In genomic region chr1:229227298-229227919, GRCh38 we compare ENCODE assay signal across 8 cellular contexts. TPM values are rescaled to one million over a fixed set of nuclear protein-coding genes. Genes with fewer than 3 reads are reported as not detected.
A peak's percentile ranks its signal among the peaks of the same experiment; 100 is the strongest.
DNase-seq lines count a peak whose midpoint lies in the region; ATAC-seq and TF ChIP-seq lines count a peak whose summit lies in the region.

No MANE protein-coding gene starts in this region.

- peaks cover 70 to 78% of the 10 kb centered on the region in 2 experiments for H3K4me1 ChIP-seq in HCT116 (ENCODE audit: control insufficient read depth in 1 of 2, insufficient read depth in 2 of 2, low read length in 2 of 2)

- no peaks in the 10 kb centered on the region for H3K9me2 ChIP-seq in HCT116 (ENCODE audit: insufficient read depth)

- no peak overlapping the region for H3K4me3 ChIP-seq in HCT116 (replicated peaks in 1 of 2; ENCODE audit: low read depth in 1 of 2, low read length in 2 of 2)

- H3K4me2 ChIP-seq in HCT116 (ENCODE audit: low read length): peak overlapping the region; percentile 49

- H3K79me2 ChIP-seq in HCT116 (ENCODE audit: insufficient read depth, low read length): no peaks in the 10 kb centered on the region

- intact Hi-C loops in HCT116 (cut with micrococcal nuclease): loop anchor here (1.0 to 10.0 kb wide), 4 partner anchors 393 to 563 kb away; partner anchors contain the start of gene RHOU

- TF ChIP-seq CTCF in HCT116 (IDR thresholded peaks at IDR 0.05 in 2 of 3, conservative IDR thresholded peaks at IDR 0.05 in 1 of 3; ENCODE audit: borderline replicate concordance in 1 of 3, insufficient read depth in 1 of 3, low read depth in 2 of 3, low read length in 2 of 3): peak; percentile 78 to 96 (median 88)

- no peaks in the 10 kb centered on the region for H3K9me3 ChIP-seq in HCT116 (ENCODE audit: control insufficient read depth in 1 of 2, insufficient read depth in 1 of 2, low read depth in 1 of 2, low read length in 2 of 2)

- H3K36me3 ChIP-seq in HCT116 (ENCODE audit: control insufficient read depth in 1 of 2, insufficient read depth in 2 of 2, low read length in 2 of 2): no peaks in the 10 kb centered on the region

- H3K27me3 ChIP-seq in HCT116 (ENCODE audit: insufficient read depth, low read length): no peaks in the 10 kb centered on the region

- DNase-seq in Ammon's horn (ENCODE audit: low spot score): peak; percentile 93
- peak; percentile 61 for DNase-seq in HCT116 (ENCODE audit: low read depth, low spot score)
- peak; percentile 78 for DNase-seq in NCI-H510A (lab: John Stamatoyannopoulos, UW)
- DNase-seq in activated CD4-positive, alpha-beta T cell treated with anti-CD3 and anti-CD28 coated beads for 24 hours (ENCODE audit: low read depth in 2 of 2): peak; percentile 73 to 76
- peak; percentile 70 for DNase-seq in central memory CD4-positive, alpha-beta T cell
- DNase-seq in left kidney (ENCODE audit: low read depth, low spot score): peak; percentile 90
- DNase-seq in stimulated activated CD4-positive, alpha-beta T cell treated with anti-CD3 and anti-CD28 coated beads, TNF-alpha, amount 100 ng/mL, for 1 hour (ENCODE audit: low read depth in 3 of 3, low spot score in 1 of 3): peak; percentile 62 to 79 (median 71)

- H3K27ac ChIP-seq in HCT116 (ENCODE audit: low read depth, low read length): no peak overlapping the region

- POLR2A ChIA-PET in HCT116 (lab: Charles Lee): no interaction called here

- CTCF ChIA-PET in HCT116 (lab: Charles Lee): interaction anchor here (0.7 to 3.4 kb wide), 7 partner anchors 9 to 563 kb away, joined by 3 to 18 read pairs (median 5); partner anchors contain the start of gene RHOU

- no TSS peak for BruUV-seq in HCT116 (replicated peaks; lab: Mats Ljungman, UMichigan)

- H4K20me1 ChIP-seq in HCT116 (ENCODE audit: insufficient read depth): no peaks in the 10 kb centered on the region

- peak overlapping the region; percentile 98 for H2AFZ ChIP-seq in HCT116 (ENCODE audit: low read depth, low read length, poor library complexity, severe bottlenecking)

- ATAC-seq in HCT116: peak; percentile 54
- ATAC-seq in GM19467 (IDR thresholded peaks at IDR 0.05; ENCODE audit: unreplicated experiment): no peak

- TF ChIP-seq POLR2A in HCT116 (IDR thresholded peaks at IDR 0.05; ENCODE audit: borderline replicate concordance, extremely low read depth, insufficient read depth, insufficient read length): no peak

- H3K9ac ChIP-seq in HCT116 (ENCODE audit: low read length): no peak overlapping the region

- RAD21 ChIA-PET in HCT116 (lab: Charles Lee; ENCODE audit: low non-redundant PET in 1 of 2, low total read pairs in 2 of 2, uncharacterized antibody in 2 of 2, unreplicated experiment in 2 of 2): no interaction called here

- peak; percentile 96 for TF ChIP-seq RAD21 in HCT116 (IDR thresholded peaks at IDR 0.05; ENCODE audit: low read depth)

TF ChIP-seq in HCT116, 20 proteins besides CTCF, POLR2A, EP300 and RAD21:
- no peak for TF ChIP-seq EGR1 (IDR thresholded peaks at IDR 0.05; ENCODE audit: low read depth)
- peak; percentile 37 for TF ChIP-seq CBX3 (IDR thresholded peaks at IDR 0.05; ENCODE audit: low read depth)
- no peak for TF ChIP-seq ATF3 (IDR thresholded peaks at IDR 0.05)
- TF ChIP-seq MAX (IDR thresholded peaks at IDR 0.05): 0 out of 2 replicates have a peak, but pooled peaks have one; percentile 28
- TF ChIP-seq EZH2phosphoT487 (IDR thresholded peaks at IDR 0.05; ENCODE audit: borderline replicate concordance): no peak
- no peak for TF ChIP-seq TCF7L2 (IDR thresholded peaks at IDR 0.05; ENCODE audit: borderline replicate concordance, extremely low read depth, insufficient read depth, insufficient read length)
- peak; percentile 70 for TF ChIP-seq YY1 (IDR thresholded peaks at IDR 0.05; ENCODE audit: extremely low read depth, insufficient replicate concordance, low read depth, low read length)
- no peak for TF ChIP-seq SP1 (IDR thresholded peaks at IDR 0.05; ENCODE audit: low read depth)
- TF ChIP-seq ELF1 (IDR thresholded peaks at IDR 0.05; ENCODE audit: borderline replicate concordance, low read depth): no peak
- no peak for TF ChIP-seq REST (IDR thresholded peaks at IDR 0.05; ENCODE audit: low read depth)
- TF ChIP-seq SIN3A (IDR thresholded peaks at IDR 0.05; ENCODE audit: low read depth): no peak
TF ChIP-seq in HCT116: peak in this region for 3.

RNA-seq across cellular contexts. Expression of gene RAB4A, which starts 43.5 kb away (rescaled TPM):
- 101 TPM for total RNA-seq in HCT116 (2021; ENCODE audit: unreplicated experiment)
- 46.0 and 57.7 TPM in 2 replicates for polyA plus RNA-seq in HCT116 (2012)
